20 cellular contexts compared by ENCODE assay signal in genomic region chr2:224966663-224967062, GRCh38.
"Had no signal": no experiment of that assay in that cellular context is flagged by ENCODE, and none has a peak within 500 bp of the region (broad histone marks: within the 10 kb centered on the region; RNA-seq: fewer than 3 reads in every experiment).

No MANE protein-coding gene starts in this region.

- H3K9me3 ChIP-seq: gastrocnemius medialis, heart right ventricle, thyroid gland had no signal

- ATAC-seq: activated T-cell treated with anti-CD3 and anti-CD28 coated beads, Interleukin-2, amount 50 U/mL, for 4 hours; esophagus mucosa; gastrocnemius medialis; heart right ventricle; left ventricle myocardium superior had no signal

- H3K4me3 ChIP-seq: gastrocnemius medialis, heart right ventricle, neural progenitor cell, thyroid gland had no signal

- H3K27ac ChIP-seq: gastrocnemius medialis, heart right ventricle, neural progenitor cell, thyroid gland had no signal

- H3K4me1 ChIP-seq: gastrocnemius medialis, thyroid gland had no signal

- H3K36me3 ChIP-seq: gastrocnemius medialis, heart right ventricle, neural progenitor cell, thyroid gland had no signal

- FAIRE-seq: bronchial epithelial cell had no signal

- DNase-seq: activated CD4-positive, alpha-beta T cell treated with anti-CD3 and anti-CD28 coated beads, Interleukin-2, amount 50 U/mL, for 1 hour; activated CD4-positive, CD25-positive, alpha-beta regulatory T cell treated with anti-CD3 and anti-CD28 coated beads, Interleukin-2, amount 50 U/mL, for 72 hours; activated CD8-positive, alpha-beta memory T cell treated with anti-CD3 and anti-CD28 coated beads, Interleukin-2, amount 50 U/mL, for 4 hours; activated naive CD4-positive, alpha-beta T cell treated with anti-CD3 and anti-CD28 coated beads, Interleukin-2, amount 10 ng/mL, durations not matched to agents 7 days and 5 days; activated T-cell treated with anti-CD3 and anti-CD28 coated beads, Interleukin-2, amount 50 U/mL, for 4 hours; effector CD8-positive, alpha-beta T cell; gastrocnemius medialis; heart right ventricle; immature natural killer cell; kidney glomerular epithelial cell; left ventricle myocardium superior; naive B cell; stimulated activated CD4-positive, alpha-beta T cell treated with anti-CD3 and anti-CD28 coated beads, Interleukin-12 subunit alpha, Interleukin-12 subunit beta, amount 100 ng/mL, for 4 hours; stimulated activated CD4-positive, alpha-beta T cell treated with anti-CD3 and anti-CD28 coated beads, Interleukin-1b, Interleukin-23, amount 100 ng/mL, for 48 hours; stimulated activated CD8-positive, alpha-beta memory T cell treated with anti-CD3 and anti-CD28 coated beads, Interleukin-4, amount 100 ng/mL, for 48 hours; stimulated activated naive CD4-positive, alpha-beta T cell treated with Interleukin-2 at 50 U/mL for 16 hours; thyroid gland had no signal

- H3K27me3 ChIP-seq: gastrocnemius medialis, heart right ventricle, neural progenitor cell, thyroid gland had no signal
